In the genomic region with DNA sequence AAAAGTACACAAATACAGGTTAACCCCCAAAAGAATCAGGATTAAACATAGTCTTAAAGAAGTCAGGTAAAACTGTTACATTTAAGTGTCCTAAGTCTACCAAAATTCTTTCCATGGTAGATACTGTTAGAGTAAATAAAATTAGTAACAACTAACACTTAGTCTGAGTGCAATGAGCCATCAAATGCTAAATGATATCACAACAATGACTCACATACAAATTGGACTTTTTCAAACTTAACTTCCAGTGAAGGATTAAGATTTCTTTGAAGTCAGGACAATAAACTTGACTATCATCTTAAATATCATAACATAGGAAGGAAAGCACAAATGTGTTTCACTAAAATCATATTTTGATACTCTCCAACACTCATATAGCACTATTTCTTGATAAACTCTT, we compare ENCODE assay signal across 22 cellular contexts. TPM values are rescaled to one million over a fixed set of nuclear protein-coding genes. Genes with fewer than 3 reads are reported as not detected.
DNase-seq lines count a peak whose midpoint lies in the region; ATAC-seq, FAIRE-seq and TF ChIP-seq lines count a peak whose summit lies in the region.
"Had no signal": no experiment of that assay in that cellular context is flagged by ENCODE, and none has a peak within 500 bp of the region (broad histone marks: within the 10 kb centered on the region; RNA-seq: fewer than 3 reads in every experiment).

No MANE protein-coding gene starts in this region.

- peak overlapping the region; percentile 17 for H3K27ac ChIP-seq in left ventricle myocardium inferior (replicated peaks)
- H3K27ac ChIP-seq in PC-9: 0 out of 2 replicates have a peak overlapping the region, but pooled peaks have one; percentile 25
- no peak overlapping the region for H3K27ac ChIP-seq in endothelial cell of umbilical vein (ENCODE audit: insufficient read depth, low read depth, low read length)
- H3K27ac ChIP-seq: gastroesophageal sphincter, parathyroid adenoma, right lobe of liver, RWPE1, thoracic aorta had no signal

- H3K9me3 ChIP-seq in left ventricle myocardium inferior (replicated peaks) (peaks cover 9% of the 10 kb centered on the region), PC-9 (ENCODE audit: insufficient read depth, low read depth) (no peaks in the 10 kb centered on the region), endothelial cell of umbilical vein (replicated peaks; ENCODE audit: control insufficient read depth, insufficient read depth, low read length) (no peaks in the 10 kb centered on the region)
- H3K9me3 ChIP-seq: gastroesophageal sphincter, right lobe of liver, thoracic aorta had no signal

- no peaks in the 10 kb centered on the region for H3K9me2 ChIP-seq in PC-9 (ENCODE audit: insufficient read depth)

- H3K4me3 ChIP-seq in left ventricle myocardium inferior: no peak overlapping the region
- H3K4me3 ChIP-seq in PC-9: no peak overlapping the region
- no peak overlapping the region for H3K4me3 ChIP-seq in endothelial cell of umbilical vein (replicated peaks in 1 of 3; ENCODE audit: insufficient read depth in 1 of 3, low read depth in 1 of 3, low read length in 3 of 3)
- H3K4me3 ChIP-seq: gastroesophageal sphincter, right lobe of liver, thoracic aorta had no signal

- DNase-seq in left ventricle myocardium inferior: no peak
- DNase-seq in left cardiac atrium: no peak
- DNase-seq in PC-9: no peak
- no peak for DNase-seq in endothelial cell of umbilical vein (ENCODE audit: low read depth, low spot score)
- DNase-seq in NCI-H2171 (lab: John Stamatoyannopoulos, UW): no peak
- DNase-seq: activated effector memory CD4-positive, alpha-beta T cell treated with Interleukin-2 at 50 U/mL for 16 hours; CD4-positive, alpha-beta T cell; H7; Karpas-422; left colon; naive thymus-derived CD8-positive, alpha-beta T cell; NCI-H1105; NCI-H2029 treated with DMSO at 0.1 percent for 48 hours; right lobe of liver; stimulated activated CD4-positive, alpha-beta T cell treated with anti-CD3 and anti-CD28 coated beads, Interleukin-15, amount 100 ng/mL, for 24 hours had no signal

- peaks cover 17% of the 10 kb centered on the region for H3K36me3 ChIP-seq in left ventricle myocardium inferior
- peaks cover 26% of the 10 kb centered on the region for H3K36me3 ChIP-seq in PC-9 (ENCODE audit: low read depth)
- no peaks in the 10 kb centered on the region for H3K36me3 ChIP-seq in endothelial cell of umbilical vein (ENCODE audit: control insufficient read depth in 2 of 2, extremely low read depth in 1 of 2, insufficient read depth in 2 of 2, low read length in 2 of 2)
- H3K36me3 ChIP-seq: thoracic aorta had no signal

- H2AFZ ChIP-seq in PC-9 (no peak overlapping the region), endothelial cell of umbilical vein (ENCODE audit: low read depth, low read length) (no peak overlapping the region)
- H2AFZ ChIP-seq: parathyroid adenoma had no signal

- no peaks in the 10 kb centered on the region for H3K9me1 ChIP-seq in endothelial cell of umbilical vein (replicated peaks; ENCODE audit: control insufficient read depth, extremely low read depth, insufficient read depth, low read length)

- dilution Hi-C loops in endothelial cell of umbilical vein (cut with MboI; ENCODE audit: extremely low pct_ligation_motif_present, low sequenced_read_pairs): no loop called here

- intact Hi-C loops in left ventricle myocardium inferior (cut with micrococcal nuclease) (no loop called here), left cardiac atrium (cut with DNase I) (no loop called here), PC-9 (cut with micrococcal nuclease; ENCODE audit: unreplicated experiment) (no loop called here), endothelial cell of umbilical vein (cut with micrococcal nuclease) (no loop called here)

- CTCF ChIA-PET in PC-9 (lab: Charles Lee): no interaction called here
- CTCF ChIA-PET in endothelial cell of umbilical vein (lab: Charles Lee): no interaction called here

- BruUV-seq in PC-9 (replicated peaks; lab: Mats Ljungman, UMichigan): no TSS peak
- BruUV-seq in endothelial cell of umbilical vein (replicated peaks; lab: Mats Ljungman, UMichigan): no TSS peak

- FAIRE-seq in endothelial cell of umbilical vein (lab: Jason Lieb, UNC): no peak

- POLR2A ChIA-PET in PC-9 (lab: Charles Lee; ENCODE audit: unreplicated experiment) (no interaction called here), endothelial cell of umbilical vein (lab: Charles Lee) (no interaction called here)

- H3K9ac ChIP-seq in endothelial cell of umbilical vein (replicated peaks; ENCODE audit: extremely low read depth, insufficient read depth, low read length): no peak overlapping the region
- H3K9ac ChIP-seq: parathyroid adenoma had no signal

- peaks cover 17% of the 10 kb centered on the region for H3F3A ChIP-seq in PC-9 (ENCODE audit: insufficient read depth, low read depth)

- ATAC-seq in left cardiac atrium: no peak
- ATAC-seq in GM18520 (IDR thresholded peaks at IDR 0.05; ENCODE audit: unreplicated experiment): no peak
- no peak for ATAC-seq in GM21360 (IDR thresholded peaks at IDR 0.05; ENCODE audit: unreplicated experiment)
- ATAC-seq: esophagus mucosa; gastroesophageal sphincter; left colon; naive thymus-derived CD8-positive, alpha-beta T cell had no signal

- H3K4me2 ChIP-seq in PC-9 (no peak overlapping the region), endothelial cell of umbilical vein (ENCODE audit: insufficient read depth, low read length) (peak overlapping the region; percentile 2)

- TF ChIP-seq POLR2A in endothelial cell of umbilical vein (IDR thresholded peaks at IDR 0.05; ENCODE audit: low read depth, low read length): no peak

- peaks cover 50% of the 10 kb centered on the region for H3K4me1 ChIP-seq in left ventricle myocardium inferior
- peaks cover 8% of the 10 kb centered on the region; the same call in 1 of the 2 replicates for H3K4me1 ChIP-seq in PC-9 (replicated peaks; ENCODE audit: insufficient read depth)
- H3K4me1 ChIP-seq in endothelial cell of umbilical vein (ENCODE audit: control insufficient read depth, extremely low read depth, insufficient read depth, low read length): peaks cover 44% of the 10 kb centered on the region
- H3K4me1 ChIP-seq: parathyroid adenoma had no signal

- H4K20me1 ChIP-seq in PC-9 (ENCODE audit: insufficient read depth) (peaks cover 13% of the 10 kb centered on the region), endothelial cell of umbilical vein (replicated peaks; ENCODE audit: control insufficient read depth, extremely low read depth, insufficient read depth, low read length) (no peaks in the 10 kb centered on the region)

- H3K27me3 ChIP-seq in left ventricle myocardium inferior (ENCODE audit: low read depth): no peaks in the 10 kb centered on the region
- no peaks in the 10 kb centered on the region for H3K27me3 ChIP-seq in PC-9 (ENCODE audit: insufficient read depth, low read depth)
- H3K27me3 ChIP-seq in endothelial cell of umbilical vein (ENCODE audit: control insufficient read depth in 2 of 2, insufficient read depth in 2 of 2, low read length in 2 of 2): no peaks in the 10 kb centered on the region
- H3K27me3 ChIP-seq: gastroesophageal sphincter, right lobe of liver had no signal

- TF ChIP-seq CTCF in left ventricle myocardium inferior (IDR thresholded peaks at IDR 0.05; ENCODE audit: borderline replicate concordance): no peak
- no peak for TF ChIP-seq CTCF in PC-9 (conservative IDR thresholded peaks at IDR 0.05)
- TF ChIP-seq CTCF in endothelial cell of umbilical vein (IDR thresholded peaks at IDR 0.05; ENCODE audit: extremely low read depth in 1 of 2, insufficient read depth in 1 of 2, low read depth in 1 of 2, low read length in 2 of 2): no peak

- H3K79me2 ChIP-seq in PC-9 (ENCODE audit: low read depth): peaks cover 57% of the 10 kb centered on the region
- peaks cover 67% of the 10 kb centered on the region for H3K79me2 ChIP-seq in endothelial cell of umbilical vein (ENCODE audit: control insufficient read depth, insufficient read depth, low read length)

TF ChIP-seq in endothelial cell of umbilical vein, 7 proteins besides CTCF, POLR2A, EP300 and RAD21:
- TF ChIP-seq EZH2 (IDR thresholded peaks at IDR 0.05; ENCODE audit: borderline replicate concordance, low read depth, low read length, severe bottlenecking) (no peak), JUN (IDR thresholded peaks at IDR 0.05; ENCODE audit: borderline replicate concordance, insufficient read depth, insufficient read length, low read depth) (peak; percentile 12), FOS (IDR thresholded peaks at IDR 0.05; ENCODE audit: borderline replicate concordance, insufficient read depth, low read length) (peak; percentile 32)
- TF ChIP-seq, protein P1, sequence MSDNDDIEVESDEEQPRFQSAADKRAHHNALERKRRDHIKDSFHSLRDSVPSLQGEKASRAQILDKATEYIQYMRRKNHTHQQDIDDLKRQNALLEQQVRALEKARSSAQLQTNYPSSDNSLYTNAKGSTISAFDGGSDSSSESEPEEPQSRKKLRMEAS (IDR thresholded peaks at IDR 0.05; ENCODE audit: insufficient read depth, insufficient read length): no peak

RNA-seq across cellular contexts. Expression of a gene that starts 43.9 kb away (rescaled TPM):
- total RNA-seq in left ventricle myocardium inferior (45.7 TPM), left cardiac atrium (10 to 100 TPM; 42.3 to 42.6 TPM), PC-9 (2021) (53.8 and 62.6 TPM in 2 replicates), endothelial cell of umbilical vein (38.2 and 41.3 TPM in 2 replicates)
- polyA plus RNA-seq in endothelial cell of umbilical vein: 7.1 and 8.0 TPM in 2 replicates
- 10.0 and 10.8 TPM in 2 replicates for polyA plus RNA-seq in endothelial cell of umbilical vein (2011; cell fraction: cytosol; rRNA removed)
- polyA plus RNA-seq in endothelial cell of umbilical vein (2011; cell fraction: nucleus; rRNA removed): 19.2 and 20.1 TPM in 2 replicates
- 19.7 and 23.1 TPM in 2 replicates for polyA plus RNA-seq in endothelial cell of umbilical vein (2012)
- polyA minus RNA-seq in endothelial cell of umbilical vein: 69.5 and 76.2 TPM in 2 replicates
- 34.3 TPM for polyA minus RNA-seq in endothelial cell of umbilical vein (2011; cell fraction: cytosol; rRNA and poly(A)+ RNA removed)
- polyA minus RNA-seq in endothelial cell of umbilical vein (2011; cell fraction: nucleus; rRNA and poly(A)+ RNA removed): 45.0 and 60.9 TPM in 2 replicates
